Comparison of ENCODE assay signal across 11 cellular contexts in genomic region chr12:89721291-89721987, GRCh38. TPM values are rescaled to one million over a fixed set of nuclear protein-coding genes. Genes with fewer than 3 reads are reported as not detected.
DNase-seq lines count a peak whose midpoint lies in the region; ATAC-seq and TF ChIP-seq lines count a peak whose summit lies in the region.
"Had no signal": no experiment of that assay in that cellular context is flagged by ENCODE, and none has a peak within 500 bp of the region (broad histone marks: within the 10 kb centered on the region; RNA-seq: fewer than 3 reads in every experiment).

No MANE protein-coding gene starts in this region.

- H3K4me1 ChIP-seq in sigmoid colon (no peaks in the 10 kb centered on the region), tibial artery (no peaks in the 10 kb centered on the region), MM.1S (ENCODE audit: low read length) (no peaks in the 10 kb centered on the region)

- H3K9me3 ChIP-seq in sigmoid colon (peaks cover 0 to 2% (median 0%) of the 10 kb centered on the region in 4 donors), tibial artery (no peaks in the 10 kb centered on the region), MM.1S (replicated peaks; ENCODE audit: insufficient read depth, low read length) (no peaks in the 10 kb centered on the region)

- H3K9me2 ChIP-seq in MM.1S (replicated peaks; ENCODE audit: insufficient read depth, low read length): no peaks in the 10 kb centered on the region

- no peak overlapping the region for H3K4me2 ChIP-seq in MM.1S (ENCODE audit: low read depth, low read length)
- H3K4me2 ChIP-seq: neural progenitor cell had no signal

- H4K20me1 ChIP-seq in MM.1S (ENCODE audit: insufficient read depth, low read length): no peaks in the 10 kb centered on the region

- TF ChIP-seq EP300 in sigmoid colon (IDR thresholded peaks at IDR 0.05): no peak

- H3K27me3 ChIP-seq in sigmoid colon (no peaks in the 10 kb centered on the region), tibial artery (no peaks in the 10 kb centered on the region), MM.1S (replicated peaks; ENCODE audit: insufficient read depth, low read length) (no peaks in the 10 kb centered on the region)
- H3K27me3 ChIP-seq: neural progenitor cell had no signal

- H2AFZ ChIP-seq in MM.1S (ENCODE audit: low read length): no peak overlapping the region
- H2AFZ ChIP-seq: neural progenitor cell had no signal

- H3K9ac ChIP-seq in MM.1S (ENCODE audit: low read length): no peak overlapping the region
- H3K9ac ChIP-seq: neural progenitor cell had no signal

- H3K79me2 ChIP-seq in MM.1S (ENCODE audit: low read length): no peaks in the 10 kb centered on the region

- ATAC-seq in GM19467 (IDR thresholded peaks at IDR 0.05; ENCODE audit: unreplicated experiment) (peak; percentile 93), HG03095 (IDR thresholded peaks at IDR 0.05; ENCODE audit: unreplicated experiment) (peak; percentile 97)

- H3K36me3 ChIP-seq in sigmoid colon (no peaks in the 10 kb centered on the region), tibial artery (no peaks in the 10 kb centered on the region), MM.1S (replicated peaks; ENCODE audit: insufficient read depth, low read length) (no peaks in the 10 kb centered on the region)
- H3K36me3 ChIP-seq: neural progenitor cell had no signal

- H3K4me3 ChIP-seq in GM08714 (ENCODE audit: low read length) (peak overlapping the region; percentile 16; the same call in 1 of the 2 replicates), sigmoid colon (no peak overlapping the region), tibial artery (no peak overlapping the region), MM.1S (ENCODE audit: low read length) (no peak overlapping the region)
- H3K4me3 ChIP-seq: neural progenitor cell had no signal

- intact Hi-C loops in sigmoid colon (cut with DNase I) (no loop called here), tibial artery (cut with DNase I; ENCODE audit: low total_unique reads) (no loop called here)

- TF ChIP-seq CTCF in sigmoid colon (IDR thresholded peaks at IDR 0.05) (no peak), tibial artery (IDR thresholded peaks at IDR 0.05) (no peak), MM.1S (IDR thresholded peaks at IDR 0.05; ENCODE audit: low read length) (no peak)

- no peak overlapping the region for H3K27ac ChIP-seq in sigmoid colon
- H3K27ac ChIP-seq in tibial artery: no peak overlapping the region
- H3K27ac ChIP-seq in MM.1S (ENCODE audit: low read length): no peak overlapping the region
- H3K27ac ChIP-seq: neural progenitor cell had no signal

- TF ChIP-seq POLR2A in sigmoid colon (IDR thresholded peaks at IDR 0.05): no peak

- no peaks in the 10 kb centered on the region for H3F3A ChIP-seq in MM.1S (ENCODE audit: insufficient read depth, low read length)

- WGBS in sigmoid colon, 2 donors: 70 to 86% methylated on average over 8 of the region's 8 CpGs

- DNase-seq in SIG-M5 treated with dmso at 0.1 percent for 504 hours (lab: John Stamatoyannopoulos, UW; ENCODE audit: unreplicated experiment) (peak; percentile 83), sigmoid colon (no peak), tibial artery (no peak), NCI-H524 (lab: John Stamatoyannopoulos, UW) (no peak), MM.1S (no peak)
- DNase-seq: H7, NCI-H2171 treated with DMSO at 0.1 percent for 48 hours had no signal

RNA-seq across cellular contexts. Expression of gene ATP2B1, which starts 12.8 kb away (rescaled TPM):
- 10 to 100 TPM; 27.6 to 39.1 (median 34.4) TPM for total RNA-seq in sigmoid colon
- 10 to 100 TPM in 1 of 3 donors, 1 to 10 TPM in 2; 4.8 to 21.4 (median 5.5) TPM for polyA plus RNA-seq in sigmoid colon
